ENCODE assay signal across 10 cellular contexts in genomic region chr5:172855597-172856292, GRCh38. TPM values are rescaled to one million over a fixed set of nuclear protein-coding genes. Genes with fewer than 3 reads are reported as not detected.
DNase-seq lines count a peak whose midpoint lies in the region; ATAC-seq and TF ChIP-seq lines count a peak whose summit lies in the region.
"Had no signal": no experiment of that assay in that cellular context is flagged by ENCODE, and none has a peak within 500 bp of the region (broad histone marks: within the 10 kb centered on the region; RNA-seq: fewer than 3 reads in every experiment).

No MANE protein-coding gene starts in this region.

- H3K4me1 ChIP-seq in H9 (ENCODE audit: insufficient read depth, low read length), result no peaks in the 10 kb centered on the region
- H3K4me1 ChIP-seq in mesenchymal stem cell (ENCODE audit: control insufficient read depth, insufficient read depth, low read depth, low read length), result peaks cover 53% of the 10 kb centered on the region
- peaks cover 36 to 79% (median 70%) of the 10 kb centered on the region in 5 donors for H3K4me1 ChIP-seq in subcutaneous abdominal adipose tissue (ENCODE audit: control insufficient read depth in 5 of 5, insufficient read depth in 5 of 5, low read length in 5 of 5)

- H3K27me3 ChIP-seq in H9 (ENCODE audit: insufficient read depth, low read length), result no peaks in the 10 kb centered on the region
- no peaks in the 10 kb centered on the region for H3K27me3 ChIP-seq in mesenchymal stem cell (ENCODE audit: control insufficient read depth in 1 of 2, insufficient read depth in 1 of 2, low read length in 2 of 2)
- peaks cover 0 to 5% (median 0%) of the 10 kb centered on the region in 5 donors for H3K27me3 ChIP-seq in subcutaneous abdominal adipose tissue (ENCODE audit: control insufficient read depth in 5 of 5, insufficient read depth in 4 of 5, low read length in 5 of 5)

- no peak overlapping the region for H3K4ac ChIP-seq in H9 (ENCODE audit: low read depth, low read length)
- H3K4ac ChIP-seq in mesenchymal stem cell (ENCODE audit: low read depth in 1 of 2, low read length in 2 of 2), result no peak overlapping the region

- no peak overlapping the region for H3K56ac ChIP-seq in H9 (ENCODE audit: insufficient read length, low read depth, low read length)

- H4K91ac ChIP-seq in H9 (ENCODE audit: insufficient read length, low read depth, low read length), result no peak overlapping the region
- H4K91ac ChIP-seq in mesenchymal stem cell (ENCODE audit: low read length), result peak overlapping the region; percentile 80

- no peaks in the 10 kb centered on the region for H3K27me3 Mint-ChIP-seq in H9 (ENCODE audit: low read depth)

- peaks cover 3% of the 10 kb centered on the region for H3K23me2 ChIP-seq in H9 (ENCODE audit: insufficient read length, low read depth, low read length, poor library complexity, severe bottlenecking)

- ATAC-seq in HG02588 (IDR thresholded peaks at IDR 0.05; ENCODE audit: unreplicated experiment), result no peak

- H3K18ac ChIP-seq in H9 (ENCODE audit: insufficient read length, low read depth, low read length) (no peak overlapping the region), mesenchymal stem cell (ENCODE audit: low read depth in 1 of 2, low read length in 2 of 2) (no peak overlapping the region)

- H3T11ph ChIP-seq in H9 (ENCODE audit: low read length), result no peak overlapping the region

- H4K20me1 ChIP-seq in H9 (ENCODE audit: control insufficient read depth, insufficient read depth, insufficient read length), result peaks cover 3% of the 10 kb centered on the region

- H3K23ac ChIP-seq in H9 (ENCODE audit: insufficient read length, low read depth, low read length) (no peak overlapping the region), mesenchymal stem cell (ENCODE audit: low read length in 2 of 2) (no peak overlapping the region)

- no peaks in the 10 kb centered on the region for H3K9me3 ChIP-seq in H9 (ENCODE audit: control insufficient read depth, low read depth, low read length)
- H3K9me3 ChIP-seq in mesenchymal stem cell (ENCODE audit: control insufficient read depth, low read length), result no peaks in the 10 kb centered on the region
- H3K9me3 ChIP-seq in subcutaneous abdominal adipose tissue (ENCODE audit: control insufficient read depth in 5 of 5, low read length in 5 of 5), result no peaks in the 10 kb centered on the region

- no peak for DNase-seq in H9
- DNase-seq in dermis microvascular lymphatic vessel endothelial cell (ENCODE audit: low read depth in 2 of 2), result peak; percentile 82 to 92
- DNase-seq in mesenchymal stem cell, result no peak
- no peak for DNase-seq in stimulated activated CD4-positive, alpha-beta T cell treated with anti-CD3 and anti-CD28 coated beads, Interleukin-4, amount 100 ng/mL, for 24 hours
- no peak for DNase-seq in activated CD8-positive, alpha-beta memory T cell treated with anti-CD3 and anti-CD28 coated beads, Interleukin-2, amount 50 U/mL, for 48 hours
- DNase-seq in NCI-H510A (lab: John Stamatoyannopoulos, UW), result no peak
- DNase-seq: activated naive CD4-positive, alpha-beta T cell; DMS79 had no signal

- no peak overlapping the region for H2AK5ac ChIP-seq in H9 (ENCODE audit: insufficient read length, low read length)
- peak overlapping the region; percentile 73 for H2AK5ac ChIP-seq in mesenchymal stem cell (ENCODE audit: low read length, severe bottlenecking)

- H3K4me2 ChIP-seq in H9 (ENCODE audit: insufficient read depth, insufficient read length, low read length) (no peak overlapping the region), mesenchymal stem cell (ENCODE audit: low read length, poor library complexity, severe bottlenecking) (no peak overlapping the region)

- no peak overlapping the region for H2BK15ac ChIP-seq in H9 (ENCODE audit: low read depth, low read length)
- no peak overlapping the region for H2BK15ac ChIP-seq in mesenchymal stem cell (ENCODE audit: low read depth, poor library complexity, severe bottlenecking)

- no peak overlapping the region for H2BK12ac ChIP-seq in H9 (ENCODE audit: insufficient read length, low read depth, low read length)
- peak overlapping the region in 1 of 2 experiments; percentile 11 for H2BK12ac ChIP-seq in mesenchymal stem cell (ENCODE audit: low read length in 2 of 2)

- no peak overlapping the region for H2BK20ac ChIP-seq in H9 (ENCODE audit: low read depth, low read length, poor library complexity, severe bottlenecking)

- H2AFZ ChIP-seq in H9 (ENCODE audit: low read length), result no peak overlapping the region
- H2AFZ ChIP-seq in mesenchymal stem cell (ENCODE audit: low read depth, low read length), result no peak overlapping the region

- no peak overlapping the region for H3K27ac ChIP-seq in H9 (ENCODE audit: insufficient read length, low read depth, low read length)
- H3K27ac ChIP-seq in mesenchymal stem cell (ENCODE audit: low read length, poor library complexity, severe bottlenecking), result no peak overlapping the region
- peak overlapping the region; percentile 63 for H3K27ac ChIP-seq in subcutaneous abdominal adipose tissue (ENCODE audit: low read depth, low read length)

- H3K4me3 Mint-ChIP-seq in H9, result no peak overlapping the region

- no peak for TF ChIP-seq CTCF in H9 (conservative IDR thresholded peaks at IDR 0.05)

- H3K4me1 Mint-ChIP-seq in H9, result peaks cover 15 to 22% of the 10 kb centered on the region in 2 experiments

- no peak overlapping the region for H4K5ac ChIP-seq in H9 (ENCODE audit: insufficient read length, low read depth, low read length)

- peak overlapping the region in 2 of 3 experiments; percentile 11 to 82; a peak in 4 of 7 replicates for H3K27ac Mint-ChIP-seq in H9

- WGBS in H9 (ENCODE audit: extremely low coverage, insufficient read length, low lambda C conversion rate), result no CpG with 5 or more reads among the region's 18 CpGs
- WGBS in mesenchymal stem cell, result 92% methylated on average over 16 of the region's 18 CpGs

- no peak overlapping the region for H2BK120ac ChIP-seq in H9 (ENCODE audit: low read depth, low read length, poor library complexity, severe bottlenecking)
- no peak overlapping the region for H2BK120ac ChIP-seq in mesenchymal stem cell (ENCODE audit: low read depth, low read length)

- peaks cover 12 to 26% of the 10 kb centered on the region in 2 experiments for H3K36me3 ChIP-seq in mesenchymal stem cell (ENCODE audit: control insufficient read depth in 1 of 2, insufficient read depth in 2 of 2, low read depth in 1 of 2, low read length in 2 of 2)
- peaks cover 0 to 2% (median 0%) of the 10 kb centered on the region in 5 donors for H3K36me3 ChIP-seq in subcutaneous abdominal adipose tissue (ENCODE audit: control insufficient read depth in 5 of 5, insufficient read depth in 5 of 5, low read length in 5 of 5)

- H3K79me1 ChIP-seq in H9 (ENCODE audit: insufficient read depth, low read depth, low read length, poor library complexity, severe bottlenecking) (peaks cover 6% of the 10 kb centered on the region), mesenchymal stem cell (replicated peaks; ENCODE audit: low read length, poor library complexity, severe bottlenecking) (peaks cover 26% of the 10 kb centered on the region)

- no peak overlapping the region for H3K4me3 ChIP-seq in mesenchymal stem cell (ENCODE audit: insufficient read depth in 1 of 2, low read depth in 1 of 2, low read length in 2 of 2)
- no peak overlapping the region for H3K4me3 ChIP-seq in subcutaneous abdominal adipose tissue (ENCODE audit: low read depth in 1 of 5, low read length in 5 of 5)

- H3K14ac ChIP-seq in H9 (ENCODE audit: insufficient read depth, low read length) (no peak overlapping the region; the same call in 1 of the 2 replicates), mesenchymal stem cell (ENCODE audit: low read length in 2 of 2) (peak overlapping the region in 1 of 2 experiments; percentile 2)

- H2BK5ac ChIP-seq in H9 (ENCODE audit: insufficient read length, low read length), result no peak overlapping the region
- no peak overlapping the region for H2BK5ac ChIP-seq in mesenchymal stem cell (ENCODE audit: low read depth, low read length, poor library complexity, severe bottlenecking)

- H3K9ac ChIP-seq in H9 (ENCODE audit: extremely low read depth, insufficient read length, low read length) (no peak overlapping the region), mesenchymal stem cell (ENCODE audit: low read length) (peak overlapping the region; percentile 80), subcutaneous abdominal adipose tissue (ENCODE audit: low read length in 5 of 5) (peak overlapping the region in 2 of 5 donors; percentile 14 to 59)

- H4K8ac ChIP-seq in H9 (replicated peaks; ENCODE audit: insufficient read length, low read depth, low read length) (no peak overlapping the region), mesenchymal stem cell (ENCODE audit: low read length) (peak overlapping the region; percentile 43)

- H3K79me2 ChIP-seq in H9 (ENCODE audit: insufficient read depth, low read length), result peaks cover 8% of the 10 kb centered on the region; the same call in 1 of the 2 replicates

- peaks cover 7 to 10% (median 9%) of the 10 kb centered on the region in 3 experiments; a peak in 5 of 7 replicates for H3K36me3 Mint-ChIP-seq in H9 (ENCODE audit: insufficient read depth in 1 of 3, low read depth in 3 of 3)

- no peaks in the 10 kb centered on the region for H3K9me3 Mint-ChIP-seq in H9

RNA-seq across cellular contexts. Expression of gene ERGIC1, which starts 21.7 kb away (rescaled TPM):
- total RNA-seq in H9 (2021) (74.2 and 77.0 TPM in 2 replicates), dermis microvascular lymphatic vessel endothelial cell (57.9 and 62.6 TPM in 2 replicates)
- 143 TPM for polyA plus RNA-seq in mesenchymal stem cell (2013, experiment 1 of 2)
- polyA plus RNA-seq in mesenchymal stem cell (2013, experiment 2 of 2), result 140 TPM

Comparison
In these comparisons a context has a peak if more than half of its experiments do, and no peak if none do; other contexts are left out.
1. DNase-seq: peak in dermis microvascular lymphatic vessel endothelial cell (2 of 2); none in H9 (single experiment), mesenchymal stem cell (single experiment), stimulated activated CD4-positive, alpha-beta T cell treated with anti-CD3 and anti-CD28 coated beads, Interleukin-4, amount 100 ng/mL, for 24 hours (single experiment), activated CD8-positive, alpha-beta memory T cell treated with anti-CD3 and anti-CD28 coated beads, Interleukin-2, amount 50 U/mL, for 48 hours (single experiment) and NCI-H510A (single experiment).